Comparison of ENCODE assay signal across 8 cellular contexts in genomic region chr3:155753038-155753647, GRCh38. TPM values are rescaled to one million over a fixed set of nuclear protein-coding genes. Genes with fewer than 3 reads are reported as not detected.
DNase-seq lines count a peak whose midpoint lies in the region; ATAC-seq, FAIRE-seq and TF ChIP-seq lines count a peak whose summit lies in the region.

No MANE protein-coding gene starts in this region.

- ATAC-seq in HG03354 (IDR thresholded peaks at IDR 0.05; ENCODE audit: poor library complexity, severe bottlenecking, unreplicated experiment), result peak; percentile 53

- DNase-seq in EL (peak; percentile 36), OCI-M2 (lab: John Stamatoyannopoulos, UW; ENCODE audit: unreplicated experiment) (peak; percentile 22), fibroblast of the conjunctiva (ENCODE audit: low read depth) (peak; percentile 16), NCI-H187 treated with DMSO at 0.1 percent for 48 hours (lab: John Stamatoyannopoulos, UW) (no peak), HK-2 (ENCODE audit: unreplicated experiment) (no peak), GM12891 (ENCODE audit: insufficient read length, low spot score) (no peak)
- DNase-seq in activated CD8-positive, alpha-beta memory T cell treated with anti-CD3 and anti-CD28 coated beads for 24 hours, result no peak

- FAIRE-seq in GM12891 (lab: Jason Lieb, UNC), result no peak

- TF ChIP-seq POLR2A in GM12891 (IDR thresholded peaks at IDR 0.05; ENCODE audit: low read depth, low read length), result no peak

TF ChIP-seq in GM12891, 5 proteins besides CTCF, POLR2A, EP300 and RAD21:
- TF ChIP-seq PAX5 (IDR thresholded peaks at IDR 0.05; ENCODE audit: insufficient read depth, low read length, severe bottlenecking) (no peak), POU2F2 (IDR thresholded peaks at IDR 0.05; ENCODE audit: low read depth, low read length) (no peak), POLR2AphosphoS5 (IDR thresholded peaks at IDR 0.05; ENCODE audit: low read depth, low read length) (no peak), TAF1 (IDR thresholded peaks at IDR 0.05; ENCODE audit: low read depth, low read length) (no peak), SPI1 (IDR thresholded peaks at IDR 0.05; ENCODE audit: low read depth, low read length) (no peak)

RNA-seq across cellular contexts. Expression of gene PLCH1, which starts 8.3 kb away (rescaled TPM):
- polyA plus RNA-seq in GM12891 (2012; ENCODE audit: low read depth, missing spikeins), result 0.08 TPM

RNA-seq across cellular contexts. Expression of gene C3orf33, which starts 52.9 kb away (rescaled TPM):
- 0.71 TPM for polyA plus RNA-seq in GM12891 (2012; ENCODE audit: low read depth, missing spikeins)

Comparison
In these comparisons a context has a peak if more than half of its experiments do, and no peak if none do; other contexts are left out.
1. DNase-seq: peak in EL (single experiment), OCI-M2 (single experiment) and fibroblast of the conjunctiva (single experiment); none in NCI-H187 treated with DMSO at 0.1 percent for 48 hours (single experiment), activated CD8-positive, alpha-beta memory T cell treated with anti-CD3 and anti-CD28 coated beads for 24 hours (single experiment), HK-2 (single experiment) and GM12891 (single experiment).